In the genomic region with DNA sequence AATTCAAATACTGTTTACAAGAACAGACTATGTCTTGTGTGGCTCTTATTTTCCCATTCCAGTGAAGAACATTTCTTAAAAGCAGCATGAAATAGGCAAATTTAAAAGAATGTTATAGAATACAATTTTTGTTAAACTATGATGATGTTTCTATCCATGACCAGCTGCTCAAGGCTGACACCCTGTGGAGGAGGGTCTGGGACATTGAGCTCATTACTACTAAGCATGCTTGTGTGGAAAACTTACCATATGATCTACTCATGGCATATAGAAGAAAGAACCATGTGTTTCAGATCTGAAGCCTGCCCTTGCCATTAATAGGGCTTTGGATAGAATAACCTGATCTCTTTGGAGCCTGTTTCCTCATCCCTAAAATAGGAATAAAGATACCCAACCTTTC, we compare ENCODE assay signal across 10 cellular contexts.
DNase-seq lines count a peak whose midpoint lies in the region; ATAC-seq and TF ChIP-seq lines count a peak whose summit lies in the region.
"Had no signal": no experiment of that assay in that cellular context is flagged by ENCODE, and none has a peak within 500 bp of the region (broad histone marks: within the 10 kb centered on the region; RNA-seq: fewer than 3 reads in every experiment).

No MANE protein-coding gene starts in this region.

- POLR2A ChIA-PET in CD4-positive, alpha-beta T cell (lab: Charles Lee), result interaction anchor here (0.6 kb wide), 1 partner anchor 1085 kb away, joined by 3 read pairs; no protein-coding TSS in a partner anchor

- no peak overlapping the region for H3K27ac ChIP-seq in ovary
- no peak overlapping the region for H3K27ac ChIP-seq in CD4-positive, alpha-beta T cell (ENCODE audit: low read depth, low read length)

- H3K9me3 ChIP-seq in ovary, result no peaks in the 10 kb centered on the region
- no peaks in the 10 kb centered on the region for H3K9me3 ChIP-seq in CD4-positive, alpha-beta T cell (ENCODE audit: control insufficient read depth, low read length)

- intact Hi-C loops in ovary (cut with DNase I), result no loop called here
- intact Hi-C loops in CD4-positive, alpha-beta T cell (cut with DNase I, micrococcal nuclease), result no loop called here

- H3K4me3 Mint-ChIP-seq in CD4-positive, alpha-beta T cell, result no peak overlapping the region
- H3K4me3 Mint-ChIP-seq: memory B cell had no signal

- no peaks in the 10 kb centered on the region for H3K4me1 ChIP-seq in ovary (ENCODE audit: insufficient read depth)

- H3K4me3 ChIP-seq in choroid plexus epithelial cell (ENCODE audit: low read depth, low read length) (no peak overlapping the region), ovary (no peak overlapping the region)

- H3K27me3 Mint-ChIP-seq in CD4-positive, alpha-beta T cell, result no peaks in the 10 kb centered on the region
- H3K27me3 Mint-ChIP-seq: memory B cell had no signal

- no peaks in the 10 kb centered on the region for H3K9me3 Mint-ChIP-seq in CD4-positive, alpha-beta T cell
- H3K9me3 Mint-ChIP-seq: memory B cell had no signal

- no peak overlapping the region for H3K27ac Mint-ChIP-seq in CD4-positive, alpha-beta T cell
- H3K27ac Mint-ChIP-seq: memory B cell had no signal

- TF ChIP-seq POLR2A in ovary (IDR thresholded peaks at IDR 0.05), result no peak

- no peaks in the 10 kb centered on the region for H3K27me3 ChIP-seq in ovary
- no peaks in the 10 kb centered on the region for H3K27me3 ChIP-seq in CD4-positive, alpha-beta T cell (ENCODE audit: control insufficient read depth, insufficient read depth, low read length)

- peak; percentile 21 for DNase-seq in DMS153 treated with DMSO at 0.1 percent for 48 hours (lab: John Stamatoyannopoulos, UW; ENCODE audit: unreplicated experiment)
- no peak for DNase-seq in DMS153 (lab: John Stamatoyannopoulos, UW)
- peak; percentile 71 for DNase-seq in NCI-H2171 treated with DMSO at 0.1 percent for 48 hours (lab: John Stamatoyannopoulos, UW)
- DNase-seq in choroid plexus epithelial cell (ENCODE audit: low read depth), result peak; percentile 74
- DNase-seq in ovary, result peak in 4 of 5 donors; percentile 18 to 39 (median 32)
- no peak for DNase-seq in occipital lobe (lab: John Stamatoyannopoulos, UW)
- no peak for DNase-seq in CD4-positive, alpha-beta T cell
- DNase-seq: 8988T had no signal

- ATAC-seq in GM18870 (IDR thresholded peaks at IDR 0.05; ENCODE audit: unreplicated experiment), result no peak
- no peak for ATAC-seq in CD4-positive, alpha-beta T cell (ENCODE audit: poor library complexity)

- H3K36me3 Mint-ChIP-seq in CD4-positive, alpha-beta T cell (ENCODE audit: low read depth), result no peaks in the 10 kb centered on the region
- H3K36me3 Mint-ChIP-seq: memory B cell had no signal

- TF ChIP-seq EP300 in ovary (IDR thresholded peaks at IDR 0.05), result no peak

- no peaks in the 10 kb centered on the region for H3K4me1 Mint-ChIP-seq in CD4-positive, alpha-beta T cell (ENCODE audit: low read depth)
- H3K4me1 Mint-ChIP-seq: memory B cell had no signal

- peak; percentile 86 for TF ChIP-seq CTCF in choroid plexus epithelial cell (conservative IDR thresholded peaks at IDR 0.05; ENCODE audit: low read depth, low read length)
- TF ChIP-seq CTCF in ovary (IDR thresholded peaks at IDR 0.05), result no peak
- TF ChIP-seq CTCF in CD4-positive, alpha-beta T cell (IDR thresholded peaks at IDR 0.05), result no peak

- CTCF ChIA-PET in CD4-positive, alpha-beta T cell (lab: Charles Lee), result no interaction called here

- no peaks in the 10 kb centered on the region for H3K36me3 ChIP-seq in ovary

Comparison
In these comparisons a context has a peak if more than half of its experiments do, and no peak if none do; other contexts are left out.
1. DNase-seq: peak in DMS153 treated with DMSO at 0.1 percent for 48 hours (single experiment), NCI-H2171 treated with DMSO at 0.1 percent for 48 hours (single experiment), choroid plexus epithelial cell (single experiment) and ovary (4 of 5); none in DMS153 (single experiment), occipital lobe (single experiment) and CD4-positive, alpha-beta T cell (0 of 10).